7 cellular contexts compared by ENCODE assay signal in the genomic region with DNA sequence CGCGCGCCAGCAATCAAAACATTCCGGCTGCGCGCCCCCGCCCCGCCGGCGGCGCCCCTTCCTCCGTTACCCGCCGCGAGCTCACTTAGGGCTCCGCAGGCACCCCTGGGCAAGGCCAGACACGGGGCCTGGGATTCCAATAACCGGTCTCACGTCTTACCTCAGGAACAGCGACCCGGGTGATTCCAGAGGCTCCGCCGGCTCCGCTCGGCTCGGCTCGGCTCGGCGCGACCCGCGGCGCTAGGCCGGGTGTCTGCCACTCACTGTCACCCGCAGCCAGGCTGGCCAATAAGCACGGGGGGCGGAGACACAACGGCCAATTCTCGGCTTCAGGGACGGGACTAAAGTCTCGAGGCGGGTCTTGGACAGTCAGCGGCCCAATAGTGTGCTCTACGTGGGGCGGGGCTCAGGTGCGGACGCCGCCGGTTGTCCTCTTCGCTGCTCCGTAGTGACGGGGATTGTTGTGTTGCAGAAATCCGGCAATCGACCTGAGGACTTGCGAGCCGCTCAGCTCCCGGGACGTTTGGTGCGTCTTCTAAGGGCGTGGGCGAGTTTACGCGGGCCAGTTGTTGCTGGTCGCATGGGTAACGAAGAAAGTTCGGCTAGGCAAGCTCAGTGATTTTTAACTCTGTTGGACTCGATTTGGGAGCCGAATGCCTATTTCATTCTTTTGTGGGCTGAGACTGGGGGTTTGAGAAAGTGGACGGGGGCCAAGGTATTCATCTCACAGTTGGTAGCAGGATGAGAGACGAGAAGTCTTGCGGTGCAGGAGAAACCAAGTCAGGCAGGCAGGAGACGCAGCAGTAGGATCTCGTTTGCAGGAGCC. TPM values are rescaled to one million over a fixed set of nuclear protein-coding genes. Genes with fewer than 3 reads are reported as not detected.
DNase-seq lines count a peak whose midpoint lies in the region; ATAC-seq lines count a peak whose summit lies in the region.

A gene with protein sequence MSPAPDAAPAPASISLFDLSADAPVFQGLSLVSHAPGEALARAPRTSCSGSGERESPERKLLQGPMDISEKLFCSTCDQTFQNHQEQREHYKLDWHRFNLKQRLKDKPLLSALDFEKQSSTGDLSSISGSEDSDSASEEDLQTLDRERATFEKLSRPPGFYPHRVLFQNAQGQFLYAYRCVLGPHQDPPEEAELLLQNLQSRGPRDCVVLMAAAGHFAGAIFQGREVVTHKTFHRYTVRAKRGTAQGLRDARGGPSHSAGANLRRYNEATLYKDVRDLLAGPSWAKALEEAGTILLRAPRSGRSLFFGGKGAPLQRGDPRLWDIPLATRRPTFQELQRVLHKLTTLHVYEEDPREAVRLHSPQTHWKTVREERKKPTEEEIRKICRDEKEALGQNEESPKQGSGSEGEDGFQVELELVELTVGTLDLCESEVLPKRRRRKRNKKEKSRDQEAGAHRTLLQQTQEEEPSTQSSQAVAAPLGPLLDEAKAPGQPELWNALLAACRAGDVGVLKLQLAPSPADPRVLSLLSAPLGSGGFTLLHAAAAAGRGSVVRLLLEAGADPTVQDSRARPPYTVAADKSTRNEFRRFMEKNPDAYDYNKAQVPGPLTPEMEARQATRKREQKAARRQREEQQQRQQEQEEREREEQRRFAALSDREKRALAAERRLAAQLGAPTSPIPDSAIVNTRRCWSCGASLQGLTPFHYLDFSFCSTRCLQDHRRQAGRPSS (plus strand): TSS at position 432 of the 826 bp plus-strand sequence. CDS start 452 bp downstream, outside the sequence.
A gene with protein sequence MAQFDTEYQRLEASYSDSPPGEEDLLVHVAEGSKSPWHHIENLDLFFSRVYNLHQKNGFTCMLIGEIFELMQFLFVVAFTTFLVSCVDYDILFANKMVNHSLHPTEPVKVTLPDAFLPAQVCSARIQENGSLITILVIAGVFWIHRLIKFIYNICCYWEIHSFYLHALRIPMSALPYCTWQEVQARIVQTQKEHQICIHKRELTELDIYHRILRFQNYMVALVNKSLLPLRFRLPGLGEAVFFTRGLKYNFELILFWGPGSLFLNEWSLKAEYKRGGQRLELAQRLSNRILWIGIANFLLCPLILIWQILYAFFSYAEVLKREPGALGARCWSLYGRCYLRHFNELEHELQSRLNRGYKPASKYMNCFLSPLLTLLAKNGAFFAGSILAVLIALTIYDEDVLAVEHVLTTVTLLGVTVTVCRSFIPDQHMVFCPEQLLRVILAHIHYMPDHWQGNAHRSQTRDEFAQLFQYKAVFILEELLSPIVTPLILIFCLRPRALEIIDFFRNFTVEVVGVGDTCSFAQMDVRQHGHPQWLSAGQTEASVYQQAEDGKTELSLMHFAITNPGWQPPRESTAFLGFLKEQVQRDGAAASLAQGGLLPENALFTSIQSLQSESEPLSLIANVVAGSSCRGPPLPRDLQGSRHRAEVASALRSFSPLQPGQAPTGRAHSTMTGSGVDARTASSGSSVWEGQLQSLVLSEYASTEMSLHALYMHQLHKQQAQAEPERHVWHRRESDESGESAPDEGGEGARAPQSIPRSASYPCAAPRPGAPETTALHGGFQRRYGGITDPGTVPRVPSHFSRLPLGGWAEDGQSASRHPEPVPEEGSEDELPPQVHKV (minus strand): TSS at position 262 of the 826 bp plus-strand sequence. CDS start 1,612 bp downstream, outside the sequence.

- ATAC-seq in GM18508 (IDR thresholded peaks at IDR 0.05; ENCODE audit: insufficient read depth, unreplicated experiment) (peak; percentile 93), HG03025 (IDR thresholded peaks at IDR 0.05; ENCODE audit: low FRiP score, unreplicated experiment) (peak; percentile 96)

- DNase-seq in NCI-H2081 (lab: John Stamatoyannopoulos, UW) (peak; percentile 97 to 99), T1000 (lab: John Stamatoyannopoulos, UW) (peak; percentile 94), astrocyte of the hippocampus (ENCODE audit: low read depth, low spot score) (peak; percentile 99), hepatic stellate cell (ENCODE audit: low spot score) (peak; percentile 100), renal cortical epithelial cell (ENCODE audit: low read depth) (peak; percentile 96)

RNA-seq across cellular contexts. Expression of the first gene that starts in this region (rescaled TPM):
- total RNA-seq in renal cortical epithelial cell, result 35.8 and 53.4 TPM in 2 replicates

RNA-seq across cellular contexts. Expression of the second gene that starts in this region (rescaled TPM):
- total RNA-seq in renal cortical epithelial cell, result 21.2 and 78.7 TPM in 2 replicates

Comparison
In these comparisons a context has a peak if more than half of its experiments do, and no peak if none do; other contexts are left out.
1. Peak in every context shown above with its lines: DNase-seq and ATAC-seq.